Comparison of ENCODE assay signal across 24 cellular contexts in genomic region chr1:21752186-21752585, GRCh38. TPM values are rescaled to one million over a fixed set of nuclear protein-coding genes. Genes with fewer than 3 reads are reported as not detected.
"Had no signal": no experiment of that assay in that cellular context is flagged by ENCODE, and none has a peak within 500 bp of the region (broad histone marks: within the 10 kb centered on the region; RNA-seq: fewer than 3 reads in every experiment).

No MANE protein-coding gene starts in this region.

- DNase-seq: activated CD4-positive, alpha-beta T cell treated with anti-CD3 and anti-CD28 coated beads for 1 hour; activated T-cell treated with anti-CD3 and anti-CD28 coated beads, Interleukin-2, amount 50 U/mL, for 24 hours; adrenal gland; effector CD8-positive, alpha-beta T cell; midbrain; pancreas; SJCRH30; small intestine; stimulated activated CD4-positive, alpha-beta T cell treated with anti-CD3 and anti-CD28 coated beads, Interleukin-15, amount 100 ng/mL, for 24 hours; stimulated activated CD4-positive, alpha-beta T cell treated with anti-CD3 and anti-CD28 coated beads, Interleukin-2, amount 100 ng/mL, for 48 hours; stimulated activated naive CD4-positive, alpha-beta T cell; T-helper 1 cell; testis; WERI-Rb-1 had no signal

- H3K9me3 ChIP-seq: adrenal gland, gastroesophageal sphincter, neutrophil, pancreas, SJCRH30, testis had no signal

- H3K4me3 ChIP-seq: adrenal gland, gastroesophageal sphincter, pancreas, SJCRH30, testis had no signal

- H3K4me1 ChIP-seq: gastroesophageal sphincter, testis had no signal

- H3K27me3 ChIP-seq: adrenal gland, gastroesophageal sphincter, neutrophil, pancreas, SJCRH30, testis had no signal

- FAIRE-seq: keratinocyte, pancreas, small intestine, TTC549 had no signal

- ATAC-seq: activated T-helper 17 cell treated with anti-CD3 and anti-CD28 coated beads, Interleukin-2, amount 50 U/mL, for 72 hours; gastroesophageal sphincter; left lobe of liver; pancreas; sciatic nerve had no signal

- H3K27ac ChIP-seq: adrenal gland, gastroesophageal sphincter, neutrophil, pancreas, SJCRH30, testis, WERI-Rb-1 had no signal

RNA-seq across cellular contexts. Expression of gene LDLRAD2, which starts 59.9 kb away (rescaled TPM):
- total RNA-seq: activated T-helper 17 cell treated with anti-CD3 and anti-CD28 coated beads, Interleukin-2, amount 50 U/mL, for 72 hours; cerebellum; left lobe of liver; lung microvascular endothelial cell; pulmonary artery endothelial cell had no signal
